8 cellular contexts compared by ENCODE assay signal in genomic region chr6:157045831-157046454, GRCh38.
DNase-seq lines count a peak whose midpoint lies in the region; ATAC-seq and TF ChIP-seq lines count a peak whose summit lies in the region.

No MANE protein-coding gene starts in this region.

- TF ChIP-seq CTCF in LNCAP (IDR thresholded peaks at IDR 0.05) (peak; percentile 70), astrocyte of the cerebellum (IDR thresholded peaks at IDR 0.05; ENCODE audit: low read depth, low read length, missing control alignments) (peak; percentile 75)

- H3K9me3 Mint-ChIP-seq in naive thymus-derived CD8-positive, alpha-beta T cell = no peaks in the 10 kb centered on the region

- no peak for ATAC-seq in GM19328 (IDR thresholded peaks at IDR 0.05; ENCODE audit: unreplicated experiment)
- ATAC-seq in naive thymus-derived CD8-positive, alpha-beta T cell = no peak
- no peak for ATAC-seq in HG02870 (IDR thresholded peaks at IDR 0.05; ENCODE audit: unreplicated experiment)

- in situ Hi-C loops in astrocyte of the cerebellum (cut with HindIII; ENCODE audit: low sequenced_read_pairs) = no loop called here

- H3K27ac Mint-ChIP-seq in naive thymus-derived CD8-positive, alpha-beta T cell = no peak overlapping the region

- H3K27me3 Mint-ChIP-seq in naive thymus-derived CD8-positive, alpha-beta T cell = no peaks in the 10 kb centered on the region

- H3K4me1 Mint-ChIP-seq in naive thymus-derived CD8-positive, alpha-beta T cell = peaks cover 12 to 21% (median 19%) of the 10 kb centered on the region in 4 donors

- POLR2A ChIA-PET in naive thymus-derived CD8-positive, alpha-beta T cell (lab: Charles Lee) = no interaction called here

- H3K4me3 ChIP-seq in astrocyte of the cerebellum (ENCODE audit: low read depth, low read length) = no peak overlapping the region

- no peak overlapping the region for H3K4me3 Mint-ChIP-seq in naive thymus-derived CD8-positive, alpha-beta T cell

- H3K36me3 Mint-ChIP-seq in naive thymus-derived CD8-positive, alpha-beta T cell = peaks cover 0 to 10% (median 2%) of the 10 kb centered on the region in 3 donors

- DNase-seq in DMS114 treated with DMSO at 0.1 percent for 48 hours (lab: John Stamatoyannopoulos, UW; ENCODE audit: unreplicated experiment) (peak; percentile 31), astrocyte of the cerebellum (ENCODE audit: low read depth) (peak; percentile 74), lung microvascular endothelial cell (ENCODE audit: low read depth in 2 of 2) (peak; percentile 55 to 57), DMS153 treated with DMSO at 0.1 percent for 48 hours (lab: John Stamatoyannopoulos, UW; ENCODE audit: unreplicated experiment) (no peak)
- DNase-seq in naive thymus-derived CD8-positive, alpha-beta T cell = no peak

Comparison
In these comparisons a context has a peak if more than half of its experiments do, and no peak if none do; other contexts are left out.
1. DNase-seq: peak in DMS114 treated with DMSO at 0.1 percent for 48 hours (single experiment), astrocyte of the cerebellum (single experiment) and lung microvascular endothelial cell (2 of 2); none in naive thymus-derived CD8-positive, alpha-beta T cell (0 of 10) and DMS153 treated with DMSO at 0.1 percent for 48 hours (single experiment).